9 cellular contexts compared by ENCODE assay signal in genomic region chr2:41736105-41736567, GRCh38.
DNase-seq lines count a peak whose midpoint lies in the region; ATAC-seq, FAIRE-seq and TF ChIP-seq lines count a peak whose summit lies in the region.
"Had no signal": no experiment of that assay in that cellular context is flagged by ENCODE, and none has a peak within 500 bp of the region (broad histone marks: within the 10 kb centered on the region; RNA-seq: fewer than 3 reads in every experiment).

No MANE protein-coding gene starts in this region.

- no peaks in the 10 kb centered on the region for H3K23me2 ChIP-seq in H1 (ENCODE audit: low read depth, low read length)

- H4K20me1 ChIP-seq in H1 (replicated peaks in 1 of 2; ENCODE audit: control insufficient read depth in 1 of 2, insufficient read depth in 2 of 2, low read length in 2 of 2) = no peaks in the 10 kb centered on the region

- CTCF ChIA-PET in H1 (lab: Charles Lee; ENCODE audit: partially characterized antibody) = no interaction called here

- no peak for TF ChIP-seq CTCF in H1 (IDR thresholded peaks at IDR 0.05; ENCODE audit: control extremely low read depth in 1 of 3, insufficient read depth in 1 of 3, low read depth in 1 of 3, low read length in 3 of 3)

- H3K14ac ChIP-seq in H1 (ENCODE audit: insufficient read length) = no peak overlapping the region

- H3K27ac ChIP-seq in H1 (ENCODE audit: low read depth, low read length) = no peak overlapping the region
- H3K27ac ChIP-seq: neutrophil had no signal

- no peak overlapping the region for H2BK20ac ChIP-seq in H1 (ENCODE audit: low read length)

- no peaks in the 10 kb centered on the region for H3K9me3 ChIP-seq in H1 (ENCODE audit: insufficient read depth in 2 of 2, low read depth in 1 of 2, low read length in 1 of 2)
- H3K9me3 ChIP-seq: neutrophil had no signal

- H3K79me2 ChIP-seq in H1 (ENCODE audit: control insufficient read depth in 1 of 2, insufficient read depth in 2 of 2, low read length in 2 of 2) = no peaks in the 10 kb centered on the region

- no peak overlapping the region for H3K9ac ChIP-seq in H1 (replicated peaks in 1 of 4; ENCODE audit: extremely low read depth in 1 of 4, low read depth in 3 of 4, low read length in 3 of 4)

- H3K4me2 ChIP-seq in H1 (ENCODE audit: insufficient read depth in 1 of 2, low read depth in 2 of 2, low read length in 2 of 2) = no peak overlapping the region

- no peak overlapping the region for H3K56ac ChIP-seq in H1 (replicated peaks; ENCODE audit: insufficient read length, low read depth, low read length)

- no peak overlapping the region for H3K18ac ChIP-seq in H1 (ENCODE audit: extremely low read depth, low read length)

- ATAC-seq in GM21526 (IDR thresholded peaks at IDR 0.05; ENCODE audit: low FRiP score, unreplicated experiment) = peak; percentile 89
- peak; percentile 93 for ATAC-seq in HG03571 (IDR thresholded peaks at IDR 0.05; ENCODE audit: unreplicated experiment)

- POLR2A ChIA-PET in H1 (lab: Charles Lee; ENCODE audit: partially characterized antibody) = no interaction called here

- peak; percentile 8 for DNase-seq in ELR (ENCODE audit: low read depth)
- DNase-seq in H1 (ENCODE audit: low read depth in 1 of 2, low spot score in 2 of 2) = no peak
- no peak for DNase-seq in NCI-H345 treated with DMSO at 0.1 percent for 48 hours (lab: John Stamatoyannopoulos, UW; ENCODE audit: unreplicated experiment)
- DNase-seq in NCI-H2171 (lab: John Stamatoyannopoulos, UW) = no peak
- DNase-seq in stimulated activated naive CD4-positive, alpha-beta T cell treated with Interleukin-2 at 50 U/mL for 16 hours (lab: John Stamatoyannopoulos, UW) = no peak
- DNase-seq in HT-29 (ENCODE audit: low spot score) = no peak

- peak overlapping the region; percentile 6; the same call in 1 of the 2 replicates for H2AFZ ChIP-seq in H1 (ENCODE audit: low read length)

- no peak overlapping the region for H2AK5ac ChIP-seq in H1 (ENCODE audit: low read depth, low read length)

- FAIRE-seq in H1 (lab: Jason Lieb, UNC) = no peak

- H3K36me3 ChIP-seq in H1 (ENCODE audit: control insufficient read depth in 2 of 4, insufficient read depth in 4 of 4, low read length in 3 of 4) = no peaks in the 10 kb centered on the region
- H3K36me3 ChIP-seq: neutrophil had no signal

- no peaks in the 10 kb centered on the region for H3K4me1 ChIP-seq in H1 (replicated peaks in 1 of 4; ENCODE audit: control insufficient read depth in 3 of 4, insufficient read depth in 4 of 4, low read length in 3 of 4)

- H4K5ac ChIP-seq in H1 (ENCODE audit: insufficient read length, low read depth, low read length) = no peak overlapping the region

- no peak overlapping the region for H3K4ac ChIP-seq in H1 (replicated peaks; ENCODE audit: insufficient read length, low read depth, low read length)

- no peak overlapping the region for H3K23ac ChIP-seq in H1 (ENCODE audit: insufficient read length)

- no peak overlapping the region for H2BK15ac ChIP-seq in H1 (ENCODE audit: low read length)

- no peak for TF ChIP-seq EP300 in H1 (IDR thresholded peaks at IDR 0.05; ENCODE audit: borderline replicate concordance in 1 of 2, low read depth in 2 of 2, low read length in 2 of 2)

- no peak overlapping the region for H3K4me3 ChIP-seq in H1 (ENCODE audit: extremely low read depth in 1 of 4, insufficient read depth in 2 of 4, low read depth in 3 of 4, low read length in 4 of 4)

- no peaks in the 10 kb centered on the region for H3K79me1 ChIP-seq in H1 (ENCODE audit: low read depth, low read length)

- no peak for TF ChIP-seq RAD21 in H1 (IDR thresholded peaks at IDR 0.05 in 1 of 2, conservative IDR thresholded peaks at IDR 0.05 in 1 of 2; ENCODE audit: low read depth in 2 of 2, low read length in 2 of 2)

- TF ChIP-seq POLR2A in H1 (IDR thresholded peaks at IDR 0.05; ENCODE audit: control extremely low read depth in 1 of 2, low read depth in 2 of 2, low read length in 2 of 2) = no peak

- no peak overlapping the region for H2BK5ac ChIP-seq in H1 (ENCODE audit: low read depth, low read length)

- WGBS in H1 (ENCODE audit: extremely low coverage in 1 of 2, insufficient coverage in 1 of 2, insufficient read length in 1 of 2, insufficient replicate concordance in 2 of 2, low coverage in 1 of 2, low lambda C conversion rate in 2 of 2, missing lambda C conversion rate in 1 of 2), 2 experiments = 91% methylated on average over 5 of the region's 5 CpGs; no CpG with 5 or more reads in 1 of the 2 experiments

- no peak overlapping the region for H4K8ac ChIP-seq in H1 (ENCODE audit: extremely low read depth, insufficient read depth, low read length)

- no peak overlapping the region for H2BK120ac ChIP-seq in H1 (replicated peaks; ENCODE audit: low read depth, low read length)

- no peak overlapping the region for H4K91ac ChIP-seq in H1 (replicated peaks; ENCODE audit: insufficient read length, low read length)

- no peak overlapping the region for H2BK12ac ChIP-seq in H1 (ENCODE audit: low read depth, low read length)

- H3K27me3 ChIP-seq in H1 (replicated peaks in 1 of 4; ENCODE audit: control insufficient read depth in 3 of 4, extremely low read depth in 1 of 4, insufficient read depth in 3 of 4, low read length in 3 of 4) = no peaks in the 10 kb centered on the region

TF ChIP-seq in H1, 55 proteins besides CTCF, POLR2A, EP300 and RAD21:
- no peak for TF ChIP-seq YY1 (IDR thresholded peaks at IDR 0.05; ENCODE audit: low read depth, low read length)
- no peak for TF ChIP-seq HDAC2 (IDR thresholded peaks at IDR 0.05; ENCODE audit: borderline replicate concordance in 1 of 2, low read depth in 2 of 2, low read length in 2 of 2)
- no peak for TF ChIP-seq TAF7 (optimal IDR thresholded peaks at IDR 0.05; ENCODE audit: borderline replicate concordance, low read depth, low read length)
- TF ChIP-seq RFX5 (IDR thresholded peaks at IDR 0.05; ENCODE audit: borderline replicate concordance, low read depth, low read length) = no peak
- TF ChIP-seq CBX5 (IDR thresholded peaks at IDR 0.05; ENCODE audit: low read depth, low read length) = no peak
- no peak for TF ChIP-seq BRCA1 (IDR thresholded peaks at IDR 0.05; ENCODE audit: low read depth, low read length)
- no peak for TF ChIP-seq ZNF274 (IDR thresholded peaks at IDR 0.05; ENCODE audit: borderline replicate concordance, extremely low read depth, low read length)
- TF ChIP-seq TBP (IDR thresholded peaks at IDR 0.05; ENCODE audit: low read depth, low read length) = no peak
- TF ChIP-seq SP4 (IDR thresholded peaks at IDR 0.05; ENCODE audit: low read length) = no peak
- TF ChIP-seq CBX8 (IDR thresholded peaks at IDR 0.05; ENCODE audit: borderline replicate concordance, low read depth, low read length) = no peak
- no peak for TF ChIP-seq EZH2 (IDR thresholded peaks at IDR 0.05; ENCODE audit: low read depth, low read length, severe bottlenecking)
- no peak for TF ChIP-seq JUND (IDR thresholded peaks at IDR 0.05; ENCODE audit: low read length)
- TF ChIP-seq NRF1 (IDR thresholded peaks at IDR 0.05; ENCODE audit: low read depth, low read length) = no peak
- no peak for TF ChIP-seq RXRA (IDR thresholded peaks at IDR 0.05; ENCODE audit: insufficient read depth, low read depth, low read length)
